ENCODE assay signal across 8 cellular contexts in the genomic region with DNA sequence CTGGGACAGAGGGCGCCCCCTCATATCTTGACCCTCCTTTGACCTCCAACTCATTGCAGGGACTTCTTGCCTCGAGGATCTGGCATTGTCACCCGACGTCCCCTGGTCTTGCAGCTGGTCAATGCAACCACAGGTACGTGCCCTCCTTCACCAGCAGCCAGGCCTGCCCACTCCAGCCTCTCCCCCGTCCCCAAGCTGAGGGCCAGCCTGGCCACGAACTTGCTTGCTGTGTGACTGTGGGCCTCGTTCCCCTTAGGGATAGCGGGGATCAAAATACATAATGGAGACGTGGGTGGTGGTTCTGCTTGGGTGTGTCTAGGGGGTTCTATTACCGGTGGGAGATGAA. TPM values are rescaled to one million over a fixed set of nuclear protein-coding genes. Genes with fewer than 3 reads are reported as not detected.
DNase-seq lines count a peak whose midpoint lies in the region; ATAC-seq, FAIRE-seq and TF ChIP-seq lines count a peak whose summit lies in the region.

No MANE protein-coding gene starts in this region.

- WGBS in heart right ventricle, 2 donors: 62 to 65% methylated on average over 11 of the region's 11 CpGs

- TF ChIP-seq POLR2A in vagina (IDR thresholded peaks at IDR 0.05): no peak

- ATAC-seq in heart right ventricle (no peak), GM18873 (IDR thresholded peaks at IDR 0.05; ENCODE audit: low FRiP score, unreplicated experiment) (no peak)

- H3K36me3 ChIP-seq in heart right ventricle: peaks cover 0 to 14% (median 0%) of the 10 kb centered on the region in 9 donors
- no peaks in the 10 kb centered on the region for H3K36me3 ChIP-seq in bronchial epithelial cell (ENCODE audit: control insufficient read depth, insufficient read depth, low read length)
- H3K36me3 ChIP-seq in muscle layer of colon (ENCODE audit: insufficient read depth, low read length): no peaks in the 10 kb centered on the region
- peaks cover 0 to 20% of the 10 kb centered on the region in 2 donors for H3K36me3 ChIP-seq in vagina

- no peak for FAIRE-seq in bronchial epithelial cell (lab: Jason Lieb, UNC)

- no peak overlapping the region for H3K9ac ChIP-seq in muscle layer of colon (ENCODE audit: low read length)

- DNase-seq in heart right ventricle: no peak
- DNase-seq in cardiac septum (ENCODE audit: low spot score): no peak
- no peak for DNase-seq in bronchial epithelial cell (ENCODE audit: low read depth)
- DNase-seq in vagina (ENCODE audit: extremely low spot score in 2 of 2): no peak
- no peak for DNase-seq in mucosa of gallbladder (ENCODE audit: low spot score)
- no peak for DNase-seq in NCI-H1436 treated with DMSO at 0.1 percent for 48 hours (lab: John Stamatoyannopoulos, UW)

- H3K27me3 ChIP-seq in heart right ventricle (peaks cover 0 to 4% (median 0%) of the 10 kb centered on the region in 7 donors), bronchial epithelial cell (ENCODE audit: control insufficient read depth, insufficient read depth, low read length) (no peaks in the 10 kb centered on the region), muscle layer of colon (ENCODE audit: control insufficient read depth in 1 of 2, insufficient read depth in 2 of 2, low read length in 2 of 2) (no peaks in the 10 kb centered on the region), vagina (no peaks in the 10 kb centered on the region)

- peak overlapping the region in 3 of 10 donors; percentile 4 to 36 (median 27) for H3K27ac ChIP-seq in heart right ventricle
- peak overlapping the region; percentile 45 for H3K27ac ChIP-seq in muscle layer of colon (ENCODE audit: low read depth, low read length)
- H3K27ac ChIP-seq in vagina: peak overlapping the region; percentile 89

- intact Hi-C loops in heart right ventricle (cut with DNase I) (no loop called here), cardiac septum (cut with DNase I) (no loop called here), vagina (cut with DNase I) (no loop called here)

- H3K4me3 ChIP-seq in heart right ventricle (peak overlapping the region in 8 of 10 donors; percentile 17 to 50 (median 46)), bronchial epithelial cell (ENCODE audit: low read depth, low read length) (peak overlapping the region; percentile 43), muscle layer of colon (ENCODE audit: low read depth in 1 of 2, low read length in 2 of 2) (peak overlapping the region; percentile 31 to 56), vagina (peak overlapping the region; percentile 19 to 27)

- TF ChIP-seq CTCF in heart right ventricle (IDR thresholded peaks at IDR 0.05): no peak
- no peak for TF ChIP-seq CTCF in bronchial epithelial cell (IDR thresholded peaks at IDR 0.05; ENCODE audit: insufficient read depth, low read length, severe bottlenecking)
- no peak for TF ChIP-seq CTCF in vagina (IDR thresholded peaks at IDR 0.05)

- H3K4me1 ChIP-seq in heart right ventricle (peaks cover 0 to 40% (median 14%) of the 10 kb centered on the region in 9 donors), muscle layer of colon (ENCODE audit: insufficient read depth, low read length) (peaks cover 18% of the 10 kb centered on the region), vagina (peaks cover 45% of the 10 kb centered on the region)

- H3K9me3 ChIP-seq in heart right ventricle (no peaks in the 10 kb centered on the region), muscle layer of colon (ENCODE audit: low read length) (no peaks in the 10 kb centered on the region), vagina (no peaks in the 10 kb centered on the region)

RNA-seq across cellular contexts. Expression of gene DNM1, which starts 15.0 kb away (rescaled TPM):
- 1 to 10 TPM; 2.1 to 7.7 (median 3.9) TPM for total RNA-seq in heart right ventricle
- polyA plus RNA-seq in heart right ventricle: 10 to 100 TPM in 1 of 2 donors, 1 to 10 TPM in 1; 2.5 to 13.7 TPM
- total RNA-seq in cardiac septum: 7.3 TPM
- 0.53 and 0.77 TPM in 2 replicates for total RNA-seq in bronchial epithelial cell
- total RNA-seq in vagina: 33.4 TPM
- total RNA-seq in mucosa of gallbladder: 135 TPM

RNA-seq across cellular contexts. Expression of gene CIZ1, which starts 26.8 kb away (rescaled TPM):
- total RNA-seq in heart right ventricle (10 to 100 TPM; 63.0 to 96.0 (median 76.7) TPM), cardiac septum (86.1 TPM), bronchial epithelial cell (15.0 and 32.0 TPM in 2 replicates), vagina (101 TPM), mucosa of gallbladder (109 TPM)
- polyA plus RNA-seq in heart right ventricle: 10 to 100 TPM; 39.7 to 70.2 TPM

RNA-seq across cellular contexts. Expression of gene GOLGA2, which starts 57.7 kb away (rescaled TPM):
- 100 to 1,000 TPM in 1 of 10 donors, 10 to 100 TPM in 9; 78.0 to 101 (median 89.1) TPM for total RNA-seq in heart right ventricle
- 10 to 100 TPM; 85.7 to 91.8 TPM for polyA plus RNA-seq in heart right ventricle
- 120 TPM for total RNA-seq in cardiac septum
- 54.8 and 70.9 TPM in 2 replicates for total RNA-seq in bronchial epithelial cell
- total RNA-seq in vagina: 84.5 TPM
- 117 TPM for total RNA-seq in mucosa of gallbladder

RNA-seq across cellular contexts. Expression of gene SWI5, which starts 57.9 kb away (rescaled TPM):
- total RNA-seq in heart right ventricle: 10 to 100 TPM; 13.9 to 23.8 (median 20.8) TPM
- polyA plus RNA-seq in heart right ventricle: 10 to 100 TPM; 17.0 to 46.3 TPM
- 17.7 TPM for total RNA-seq in cardiac septum
- total RNA-seq in bronchial epithelial cell: 30.0 and 30.7 TPM in 2 replicates
- total RNA-seq in vagina: 42.7 TPM
- 26.9 TPM for total RNA-seq in mucosa of gallbladder

RNA-seq across cellular contexts. Expression of gene BBLN, which starts 58.1 kb away (rescaled TPM):
- 10 to 100 TPM; 29.5 to 58.2 (median 36.1) TPM for total RNA-seq in heart right ventricle
- 100 to 1,000 TPM in 1 of 2 donors, 10 to 100 TPM in 1; 70.2 to 159 TPM for polyA plus RNA-seq in heart right ventricle
- total RNA-seq in cardiac septum: 65.7 TPM
- total RNA-seq in bronchial epithelial cell: 28.2 and 29.4 TPM in 2 replicates
- total RNA-seq in vagina: 134 TPM
- 75.4 TPM for total RNA-seq in mucosa of gallbladder
